Comparison of ENCODE assay signal across 13 cellular contexts in the genomic region with DNA sequence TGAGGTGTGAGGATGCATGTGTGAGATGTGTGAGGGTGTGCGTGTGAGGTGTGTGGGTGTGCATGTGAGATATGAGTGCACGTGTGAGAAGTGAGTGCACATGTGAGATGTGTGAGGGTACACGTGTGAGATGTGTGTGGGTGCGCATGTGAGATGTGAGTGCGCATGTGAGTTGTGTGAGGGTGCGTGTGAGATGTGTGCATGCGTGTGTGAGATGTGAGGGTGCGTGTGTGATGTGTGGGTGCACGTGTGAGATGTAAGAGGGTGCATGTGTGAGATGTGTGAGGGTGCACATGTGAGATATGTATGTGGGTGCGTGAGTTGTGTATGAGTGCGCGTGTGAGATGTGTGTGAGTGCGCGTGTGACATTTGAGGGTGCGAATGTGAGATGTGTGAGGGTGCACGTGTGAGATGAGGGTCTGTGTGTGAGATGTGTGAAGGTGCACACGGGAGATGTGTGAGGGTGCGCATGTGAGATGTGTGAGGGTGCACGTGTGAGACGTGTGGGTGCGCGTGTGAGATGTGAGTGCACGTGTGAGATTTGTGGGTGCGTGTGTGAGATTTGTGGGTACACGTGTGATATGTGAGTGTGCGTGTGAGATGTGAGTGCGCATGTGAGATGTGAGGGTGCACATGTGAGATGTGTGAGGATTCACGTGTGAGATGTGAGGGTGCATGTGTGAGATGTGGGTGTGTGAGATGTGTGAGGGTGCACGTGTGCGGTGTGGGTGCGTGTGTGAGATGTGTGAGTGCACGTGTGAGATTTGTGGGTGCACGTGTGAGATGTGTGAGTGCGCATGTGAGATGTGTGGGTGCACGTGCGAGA.
"Had no signal": no experiment of that assay in that cellular context is flagged by ENCODE, and none has a peak within 500 bp of the region (broad histone marks: within the 10 kb centered on the region; RNA-seq: fewer than 3 reads in every experiment).

No MANE protein-coding gene starts in this region.

- H2AFZ ChIP-seq: hepatocyte had no signal

- H3K36me3 ChIP-seq: ascending aorta, gastroesophageal sphincter, transverse colon had no signal

- DNase-seq: activated CD4-positive, alpha-beta T cell treated with anti-CD3 and anti-CD28 coated beads for 4 hours; activated T-cell treated with anti-CD3 and anti-CD28 coated beads for 4 hours; effector memory CD4-positive, alpha-beta T cell; kidney; right cardiac atrium; T-helper 9 cell; transverse colon had no signal

- H3K9me3 ChIP-seq: ascending aorta, gastroesophageal sphincter, transverse colon had no signal

- H3K79me2 ChIP-seq: hepatocyte had no signal

- ATAC-seq: gastroesophageal sphincter; right cardiac atrium; stimulated activated effector memory CD8-positive, alpha-beta T cell treated with anti-CD3 and anti-CD28 coated beads, Interleukin-12 subunit alpha, Interleukin-12 subunit beta, amount 100 ng/mL, for 72 hours had no signal

- FAIRE-seq: kidney had no signal

- H3K27ac ChIP-seq: ascending aorta, epithelial cell of prostate, hepatocyte had no signal

- H3K4me3 ChIP-seq: ascending aorta, gastroesophageal sphincter, hepatocyte, smooth muscle cell, transverse colon had no signal

- H3K27me3 ChIP-seq: ascending aorta, gastroesophageal sphincter, hepatocyte, transverse colon had no signal

- H3K4me2 ChIP-seq: hepatocyte, smooth muscle cell had no signal
